ENCODE assay signal across 14 cellular contexts in the genomic region with DNA sequence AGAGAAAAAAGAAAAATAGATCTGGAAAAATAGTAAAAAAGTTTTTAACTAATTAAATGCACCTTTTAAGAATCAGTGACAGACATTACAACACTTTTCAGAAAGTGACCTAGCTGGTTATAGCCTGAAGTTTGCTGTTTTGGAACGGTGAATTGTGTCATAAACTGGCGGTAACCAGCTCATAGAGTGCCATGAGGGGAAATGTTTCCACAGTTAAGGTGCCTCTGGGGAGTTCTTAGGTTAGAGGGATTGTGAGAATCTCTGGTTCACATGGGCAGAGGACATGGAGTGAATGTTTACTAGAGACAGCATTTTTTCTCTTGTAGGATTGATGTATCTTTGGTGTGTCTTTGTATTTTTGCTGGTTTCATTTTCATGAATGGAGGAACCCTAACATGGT. TPM values are rescaled to one million over a fixed set of nuclear protein-coding genes. Genes with fewer than 3 reads are reported as not detected.
A peak's percentile ranks its signal among the peaks of the same experiment; 100 is the strongest.
DNase-seq lines count a peak whose midpoint lies in the region; ATAC-seq and TF ChIP-seq lines count a peak whose summit lies in the region.
"Had no signal": no experiment of that assay in that cellular context is flagged by ENCODE, and none has a peak within 500 bp of the region (broad histone marks: within the 10 kb centered on the region; RNA-seq: fewer than 3 reads in every experiment).

No MANE protein-coding gene starts in this region.

- no peak overlapping the region for H2AFZ ChIP-seq in smooth muscle cell (ENCODE audit: low read depth)
- H2AFZ ChIP-seq: neural progenitor cell had no signal

- H4K20me1 ChIP-seq in smooth muscle cell (ENCODE audit: low read depth), result peaks cover 70% of the 10 kb centered on the region

- no peak overlapping the region for H3K27ac Mint-ChIP-seq in activated CD8-positive, alpha-beta memory T cell treated with anti-CD3 and anti-CD28 coated beads, Interleukin-2, amount 10 ng/mL, durations not matched to agents 7 days and 5 days
- H3K27ac Mint-ChIP-seq: neural progenitor cell had no signal

- DNase-seq in activated CD8-positive, alpha-beta memory T cell treated with anti-CD3 and anti-CD28 coated beads, Interleukin-2, amount 10 ng/mL, durations not matched to agents 7 days and 5 days, result no peak
- no peak for DNase-seq in activated CD8-positive, alpha-beta memory T cell treated with anti-CD3 and anti-CD28 coated beads, Interleukin-2, amount 50 U/mL, for 48 hours
- DNase-seq in Panc1 (ENCODE audit: low read depth, low spot score) (no peak), fibroblast of the aortic adventitia (ENCODE audit: low read depth) (no peak), smooth muscle cell (lab: John Stamatoyannopoulos, UW; ENCODE audit: unreplicated experiment) (no peak), AG08395 (ENCODE audit: low spot score) (no peak), spleen (no peak), GM13976 (ENCODE audit: low spot score) (no peak)
- DNase-seq: activated CD8-positive, alpha-beta memory T cell treated with anti-CD3 and anti-CD28 coated beads, Interleukin-2, amount 50 U/mL, for 4 hours; cortex of kidney; left colon; NCI-H446 treated with DMSO at 0.1 percent for 48 hours; upper lobe of right lung had no signal

- H3K27me3 Mint-ChIP-seq in activated CD8-positive, alpha-beta memory T cell treated with anti-CD3 and anti-CD28 coated beads, Interleukin-2, amount 10 ng/mL, durations not matched to agents 7 days and 5 days, result no peaks in the 10 kb centered on the region

- no peaks in the 10 kb centered on the region for H3F3A ChIP-seq in smooth muscle cell (ENCODE audit: low read depth)

- peaks cover 42% of the 10 kb centered on the region for H3K4me1 Mint-ChIP-seq in activated CD8-positive, alpha-beta memory T cell treated with anti-CD3 and anti-CD28 coated beads, Interleukin-2, amount 10 ng/mL, durations not matched to agents 7 days and 5 days

- WGBS in smooth muscle cell (ENCODE audit: low lambda C conversion rate), result 79% methylated on average over 2 of the region's 2 CpGs
- WGBS in spleen, 5 donors, result 64 to 96% (median 75%) methylated on average over 2 of the region's 2 CpGs

- H3K36me3 ChIP-seq in Panc1 (ENCODE audit: control insufficient read depth, insufficient read depth, low read length), result no peaks in the 10 kb centered on the region
- no peaks in the 10 kb centered on the region for H3K36me3 ChIP-seq in smooth muscle cell (ENCODE audit: low read depth)
- no peaks in the 10 kb centered on the region for H3K36me3 ChIP-seq in spleen
- H3K36me3 ChIP-seq: neural progenitor cell, upper lobe of right lung had no signal

- no peaks in the 10 kb centered on the region for H3K9me3 Mint-ChIP-seq in activated CD8-positive, alpha-beta memory T cell treated with anti-CD3 and anti-CD28 coated beads, Interleukin-2, amount 10 ng/mL, durations not matched to agents 7 days and 5 days (ENCODE audit: low read depth)
- H3K9me3 Mint-ChIP-seq: neural progenitor cell had no signal

- H3K79me2 ChIP-seq in smooth muscle cell (ENCODE audit: low read depth), result peaks cover 76% of the 10 kb centered on the region

- peaks cover 1% of the 10 kb centered on the region for H3K36me3 Mint-ChIP-seq in activated CD8-positive, alpha-beta memory T cell treated with anti-CD3 and anti-CD28 coated beads, Interleukin-2, amount 10 ng/mL, durations not matched to agents 7 days and 5 days
- H3K36me3 Mint-ChIP-seq: neural progenitor cell had no signal

- CTCF ChIA-PET in activated CD8-positive, alpha-beta memory T cell treated with anti-CD3 and anti-CD28 coated beads, Interleukin-2, amount 10 ng/mL, durations not matched to agents 7 days and 5 days (lab: Charles Lee), result interaction anchor here (1.3 to 1.4 kb wide), 2 partner anchors 9 kb away, joined by 4 to 5 read pairs; no protein-coding TSS in a partner anchor
- CTCF ChIA-PET in Panc1 (lab: Charles Lee), result no interaction called here

- peak overlapping the region; percentile 86 for H3K4me2 ChIP-seq in smooth muscle cell
- H3K4me2 ChIP-seq: neural progenitor cell had no signal

- BruUV-seq in Panc1 (replicated peaks; lab: Mats Ljungman, UMichigan), result no TSS peak

- no peak for ATAC-seq in activated CD8-positive, alpha-beta memory T cell treated with anti-CD3 and anti-CD28 coated beads, Interleukin-2, amount 10 ng/mL, durations not matched to agents 7 days and 5 days
- no peak for ATAC-seq in Panc1
- ATAC-seq: left colon, upper lobe of right lung had no signal

- H3K4me1 ChIP-seq in Panc1 (ENCODE audit: control insufficient read depth, insufficient read depth, low read length), result peaks cover 28% of the 10 kb centered on the region
- H3K4me1 ChIP-seq in smooth muscle cell (ENCODE audit: low read depth), result peaks cover 13% of the 10 kb centered on the region
- H3K4me1 ChIP-seq in spleen, result peaks cover 21 to 90% (median 58%) of the 10 kb centered on the region in 6 donors

- TF ChIP-seq CTCF in Panc1 (IDR thresholded peaks at IDR 0.05), result no peak
- no peak for TF ChIP-seq CTCF in fibroblast of the aortic adventitia (IDR thresholded peaks at IDR 0.05; ENCODE audit: insufficient read depth, low read length)
- no peak for TF ChIP-seq CTCF in smooth muscle cell (IDR thresholded peaks at IDR 0.05; ENCODE audit: borderline replicate concordance, insufficient read depth, poor library complexity, severe bottlenecking)
- TF ChIP-seq CTCF in spleen (IDR thresholded peaks at IDR 0.05 in 8 of 11, conservative IDR thresholded peaks at IDR 0.05 in 3 of 11), result no peak
- no peak for TF ChIP-seq CTCF in GM13976 (IDR thresholded peaks at IDR 0.05; ENCODE audit: borderline replicate concordance, control extremely low read depth, extremely low read depth, insufficient read depth, missing control alignments)

- peak overlapping the region; percentile 19 for H3K4me3 Mint-ChIP-seq in activated CD8-positive, alpha-beta memory T cell treated with anti-CD3 and anti-CD28 coated beads, Interleukin-2, amount 10 ng/mL, durations not matched to agents 7 days and 5 days

- H3K27me3 ChIP-seq in Panc1 (ENCODE audit: control insufficient read depth, insufficient read depth, low read length) (no peaks in the 10 kb centered on the region), smooth muscle cell (ENCODE audit: low read depth) (no peaks in the 10 kb centered on the region), spleen (replicated peaks in 1 of 7) (no peaks in the 10 kb centered on the region)
- H3K27me3 ChIP-seq: neural progenitor cell, upper lobe of right lung had no signal

- H3K27ac ChIP-seq in Panc1 (ENCODE audit: low read length) (peak overlapping the region; percentile 71), smooth muscle cell (ENCODE audit: low read depth) (peak overlapping the region; percentile 33), spleen (no peak overlapping the region)
- H3K27ac ChIP-seq: neural progenitor cell, upper lobe of right lung had no signal

- POLR2A ChIA-PET in Panc1 (lab: Charles Lee), result no interaction called here

- TF ChIP-seq POLR2A in spleen (IDR thresholded peaks at IDR 0.05), result no peak

- in situ Hi-C loops in Panc1 (cut with HindIII; ENCODE audit: low pct_unique_long_range_greater_than_20kb, low sequenced_read_pairs), result no loop called here
- in situ Hi-C loops in GM13976 (cut with MboI; ENCODE audit: low sequenced_read_pairs, unreplicated experiment), result no loop called here

- intact Hi-C loops in Panc1 (cut with micrococcal nuclease; ENCODE audit: unreplicated experiment) (no loop called here), spleen (cut with DNase I; ENCODE audit: low total_unique reads) (loop anchor here (5.0 kb wide), 1 partner anchor 69 kb away; a partner anchor contains a TSS)

- no peak overlapping the region for H3K9ac ChIP-seq in smooth muscle cell (ENCODE audit: low read depth)
- H3K9ac ChIP-seq: neural progenitor cell had no signal

- H3K9me3 ChIP-seq in Panc1 (ENCODE audit: control insufficient read depth, insufficient read depth, low read depth, low read length), result no peaks in the 10 kb centered on the region
- H3K9me3 ChIP-seq in smooth muscle cell (replicated peaks; ENCODE audit: low read depth), result no peaks in the 10 kb centered on the region
- H3K9me3 ChIP-seq in spleen, result no peaks in the 10 kb centered on the region
- H3K9me3 ChIP-seq: upper lobe of right lung had no signal

- H3K4me3 ChIP-seq in Panc1 (ENCODE audit: low read depth in 2 of 2, low read length in 2 of 2), result peak overlapping the region; percentile 10 to 46
- peak overlapping the region; percentile 26 for H3K4me3 ChIP-seq in fibroblast of the aortic adventitia (ENCODE audit: low read depth, low read length)
- H3K4me3 ChIP-seq in smooth muscle cell, result no peak overlapping the region
- no peak overlapping the region for H3K4me3 ChIP-seq in spleen
- H3K4me3 ChIP-seq: neural progenitor cell, upper lobe of right lung had no signal

RNA-seq across cellular contexts. Expression of a gene that starts 2.8 kb away (rescaled TPM):
- 10 to 100 TPM; 23.4 to 30.1 TPM for total RNA-seq in activated CD8-positive, alpha-beta memory T cell treated with anti-CD3 and anti-CD28 coated beads, Interleukin-2, amount 10 ng/mL, durations not matched to agents 7 days and 5 days
- total RNA-seq in Panc1 (2021; ENCODE audit: unreplicated experiment) (39.4 TPM), fibroblast of the aortic adventitia (ENCODE audit: low replicate concordance) (76.4 and 157 TPM in 2 replicates), smooth muscle cell (77.7 and 120 TPM in 2 replicates), spleen (10 to 100 TPM; 38.3 to 61.4 (median 44.7) TPM)
- 11.7 TPM for polyA plus RNA-seq in Panc1 (2012; ENCODE audit: insufficient read length)
- polyA plus RNA-seq in smooth muscle cell (30.0 and 36.0 TPM in 2 replicates), spleen (10 to 100 TPM; 16.1 to 19.4 (median 18.7) TPM)

Comparison
In these comparisons a context has a peak if more than half of its experiments do, and no peak if none do; other contexts are left out.
1. H3K27ac ChIP-seq: peak in Panc1 (single experiment) and smooth muscle cell (single experiment); none in spleen (0 of 8).
2. H3K4me3 ChIP-seq: peak in Panc1 (2 of 2) and fibroblast of the aortic adventitia (single experiment); none in smooth muscle cell (single experiment) and spleen (0 of 8).